In genomic region chr4:36471903-36472302, GRCh38 we compare ENCODE assay signal across 9 cellular contexts.
"Had no signal": no experiment of that assay in that cellular context is flagged by ENCODE, and none has a peak within 500 bp of the region (broad histone marks: within the 10 kb centered on the region; RNA-seq: fewer than 3 reads in every experiment).

No MANE protein-coding gene starts in this region.

- H3K4me2 ChIP-seq: KMS-11 had no signal

- H3K4me3 ChIP-seq: K562 had no signal

- FAIRE-seq: HepG2, HTR-8/SVneo, K562 had no signal

- DNase-seq: IMR-90, Karpas-422, KBM-7, KG1 had no signal

- H3K9ac ChIP-seq: KMS-11 had no signal

- H3K27ac ChIP-seq: HL-60, KMS-11 had no signal

- ATAC-seq: HepG2, K562 had no signal
